Comparison of ENCODE assay signal across 9 cellular contexts in genomic region chr12:122437656-122438121, GRCh38. TPM values are rescaled to one million over a fixed set of nuclear protein-coding genes. Genes with fewer than 3 reads are reported as not detected.
DNase-seq lines count a peak whose midpoint lies in the region; ATAC-seq, FAIRE-seq and TF ChIP-seq lines count a peak whose summit lies in the region.
"Had no signal": no experiment of that assay in that cellular context is flagged by ENCODE, and none has a peak within 500 bp of the region (broad histone marks: within the 10 kb centered on the region; RNA-seq: fewer than 3 reads in every experiment).

No MANE protein-coding gene starts in this region.

- ATAC-seq in heart right ventricle: peak; percentile 37 to 96 (median 77)
- no peak for ATAC-seq in HG03565 (IDR thresholded peaks at IDR 0.05; ENCODE audit: unreplicated experiment)
- ATAC-seq in naive thymus-derived CD4-positive, alpha-beta T cell: no peak
- ATAC-seq: T-helper 17 cell had no signal

- no peaks in the 10 kb centered on the region for H3K4me1 Mint-ChIP-seq in naive thymus-derived CD4-positive, alpha-beta T cell

- DNase-seq in H54 (ENCODE audit: insufficient read length, low spot score) (peak; percentile 68), SW480 (ENCODE audit: low spot score) (peak; percentile 28), heart right ventricle (peak; percentile 21 to 38), stomach (peak; percentile 28), COLO829 (ENCODE audit: low spot score) (no peak), NCI-H187 (lab: John Stamatoyannopoulos, UW) (no peak)
- no peak for DNase-seq in naive thymus-derived CD4-positive, alpha-beta T cell
- DNase-seq: T-helper 17 cell had no signal

- H3K36me3 ChIP-seq in heart right ventricle (no peaks in the 10 kb centered on the region), stomach (no peaks in the 10 kb centered on the region)
- H3K36me3 ChIP-seq in naive thymus-derived CD4-positive, alpha-beta T cell (ENCODE audit: control insufficient read depth in 2 of 3, insufficient read depth in 3 of 3, low read length in 3 of 3): no peaks in the 10 kb centered on the region

- FAIRE-seq in H54 (lab: Jason Lieb, UNC): peak; percentile 88

- H3K27me3 Mint-ChIP-seq in naive thymus-derived CD4-positive, alpha-beta T cell: peaks cover 0 to 15% (median 0%) of the 10 kb centered on the region in 5 donors
- H3K27me3 Mint-ChIP-seq: T-helper 17 cell had no signal

- H3K27me3 ChIP-seq in heart right ventricle (no peaks in the 10 kb centered on the region), stomach (no peaks in the 10 kb centered on the region)
- no peaks in the 10 kb centered on the region for H3K27me3 ChIP-seq in naive thymus-derived CD4-positive, alpha-beta T cell (ENCODE audit: control insufficient read depth in 2 of 2, insufficient read depth in 2 of 2, low read length in 2 of 2)

- TF ChIP-seq CTCF in heart right ventricle (IDR thresholded peaks at IDR 0.05) (no peak), stomach (IDR thresholded peaks at IDR 0.05) (no peak)

- CTCF ChIA-PET in naive thymus-derived CD4-positive, alpha-beta T cell (lab: Charles Lee): no interaction called here

- no peaks in the 10 kb centered on the region for H3K9me3 ChIP-seq in heart right ventricle
- no peaks in the 10 kb centered on the region for H3K9me3 ChIP-seq in stomach
- no peaks in the 10 kb centered on the region for H3K9me3 ChIP-seq in naive thymus-derived CD4-positive, alpha-beta T cell (ENCODE audit: control insufficient read depth in 2 of 3, low read length in 3 of 3)

- POLR2A ChIA-PET in naive thymus-derived CD4-positive, alpha-beta T cell (lab: Charles Lee): no interaction called here

- no peak overlapping the region for H3K4me3 ChIP-seq in heart right ventricle
- no peak overlapping the region for H3K4me3 ChIP-seq in stomach
- no peak overlapping the region for H3K4me3 ChIP-seq in naive thymus-derived CD4-positive, alpha-beta T cell (ENCODE audit: low read length)

- no peak for TF ChIP-seq EP300 in stomach (IDR thresholded peaks at IDR 0.05)

- H3K27ac ChIP-seq in heart right ventricle (no peak overlapping the region), stomach (peak overlapping the region in 2 of 5 donors; percentile 34 to 56)
- no peak overlapping the region for H3K27ac ChIP-seq in naive thymus-derived CD4-positive, alpha-beta T cell (ENCODE audit: low read depth, low read length)

- H3K4me3 Mint-ChIP-seq in naive thymus-derived CD4-positive, alpha-beta T cell: no peak overlapping the region
- H3K4me3 Mint-ChIP-seq: T-helper 17 cell had no signal

- TF ChIP-seq POLR2A in H54 (IDR thresholded peaks at IDR 0.05; ENCODE audit: low read depth, low read length) (no peak), stomach (IDR thresholded peaks at IDR 0.05) (no peak)

- H3K9me3 Mint-ChIP-seq in naive thymus-derived CD4-positive, alpha-beta T cell: no peaks in the 10 kb centered on the region

- no peak overlapping the region for H3K27ac Mint-ChIP-seq in naive thymus-derived CD4-positive, alpha-beta T cell
- H3K27ac Mint-ChIP-seq: T-helper 17 cell had no signal

- peaks cover 0 to 6% (median 0%) of the 10 kb centered on the region in 9 donors for H3K4me1 ChIP-seq in heart right ventricle
- peaks cover 0 to 9% (median 2%) of the 10 kb centered on the region in 4 donors for H3K4me1 ChIP-seq in stomach
- H3K4me1 ChIP-seq in naive thymus-derived CD4-positive, alpha-beta T cell (ENCODE audit: control insufficient read depth in 2 of 2, insufficient read depth in 2 of 2, low read length in 2 of 2): no peaks in the 10 kb centered on the region

- no peaks in the 10 kb centered on the region for H3K36me3 Mint-ChIP-seq in naive thymus-derived CD4-positive, alpha-beta T cell

- intact Hi-C loops in heart right ventricle (cut with DNase I): no loop called here
- intact Hi-C loops in stomach (cut with DNase I; ENCODE audit: low total_unique reads): no loop called here
- intact Hi-C loops in naive thymus-derived CD4-positive, alpha-beta T cell (cut with micrococcal nuclease): no loop called here

- WGBS in heart right ventricle, 2 donors: 52 to 54% methylated on average over 8 of the region's 8 CpGs
- 49 to 63% (median 61%) methylated on average over 5 to 8 of the region's 8 CpGs for WGBS in stomach, 5 donors

RNA-seq across cellular contexts. Expression of gene CLIP1, which starts 15.2 kb away (rescaled TPM):
- total RNA-seq in heart right ventricle (100 to 1,000 TPM in 5 of 10 donors, 10 to 100 TPM in 5; 87.4 to 135 (median 100) TPM), stomach (100 to 1,000 TPM in 1 of 5 donors, 10 to 100 TPM in 4; 66.6 to 133 (median 87.5) TPM)
- polyA plus RNA-seq in heart right ventricle (10 to 100 TPM; 36.3 to 39.1 TPM), stomach (10 to 100 TPM; 16.0 to 16.7 (median 16.2) TPM)
- total RNA-seq in naive thymus-derived CD4-positive, alpha-beta T cell: 10 to 100 TPM; 54.7 to 89.3 (median 65.1) TPM
- 10 to 100 TPM; 13.6 to 25.8 TPM for polyA plus RNA-seq in naive thymus-derived CD4-positive, alpha-beta T cell

Comparison
In these comparisons a context has a peak if more than half of its experiments do, and no peak if none do; other contexts are left out.
1. DNase-seq: peak in H54 (single experiment), SW480 (single experiment), heart right ventricle (2 of 2) and stomach (single experiment); none in COLO829 (single experiment), naive thymus-derived CD4-positive, alpha-beta T cell (0 of 9) and NCI-H187 (0 of 2).
2. ATAC-seq: peak in heart right ventricle (8 of 8); none in HG03565 (single experiment) and naive thymus-derived CD4-positive, alpha-beta T cell (single experiment).